Comparison of ENCODE assay signal across 13 cellular contexts in genomic region chr14:74606727-74607126, GRCh38.
"Had no signal": no experiment of that assay in that cellular context is flagged by ENCODE, and none has a peak within 500 bp of the region (broad histone marks: within the 10 kb centered on the region; RNA-seq: fewer than 3 reads in every experiment).

No MANE protein-coding gene starts in this region.

- H3K27me3 ChIP-seq: ovary had no signal

- ATAC-seq: activated CD8-positive, alpha-beta memory T cell treated with anti-CD3 and anti-CD28 coated beads, Interleukin-2, amount 10 ng/mL, durations not matched to agents 7 days and 5 days; effector memory CD8-positive, alpha-beta T cell; left lung had no signal

- H3K9me3 Mint-ChIP-seq: activated naive CD8-positive, alpha-beta T cell treated with anti-CD3 and anti-CD28 coated beads, Interleukin-2, amount 10 ng/mL, durations not matched to agents 7 days and 5 days; activated T-cell treated with anti-CD3 and anti-CD28 coated beads, Interleukin-2, amount 50 U/mL, for 24 hours; effector memory CD8-positive, alpha-beta T cell; memory B cell; stimulated activated naive CD8-positive, alpha-beta T cell treated with anti-CD3 and anti-CD28 coated beads, Interleukin-15, Interleukin-2, amounts not matched to agents 100 ng/mL and 50 ng/mL, for 24 hours had no signal

- H3K27me3 Mint-ChIP-seq: effector memory CD8-positive, alpha-beta T cell had no signal

- H3K36me3 Mint-ChIP-seq: activated CD8-positive, alpha-beta memory T cell treated with anti-CD3 and anti-CD28 coated beads, Interleukin-2, amount 10 ng/mL, durations not matched to agents 7 days and 5 days; activated naive CD8-positive, alpha-beta T cell treated with anti-CD3 and anti-CD28 coated beads, Interleukin-2, amount 10 ng/mL, durations not matched to agents 7 days and 5 days; memory B cell had no signal

- H3K27ac Mint-ChIP-seq: activated CD8-positive, alpha-beta memory T cell treated with anti-CD3 and anti-CD28 coated beads, Interleukin-2, amount 10 ng/mL, durations not matched to agents 7 days and 5 days; activated naive CD8-positive, alpha-beta T cell treated with anti-CD3 and anti-CD28 coated beads, Interleukin-2, amount 10 ng/mL, durations not matched to agents 7 days and 5 days; activated T-cell treated with anti-CD3 and anti-CD28 coated beads, Interleukin-2, amount 50 U/mL, for 24 hours; effector memory CD8-positive, alpha-beta T cell; memory B cell; stimulated activated naive CD8-positive, alpha-beta T cell treated with anti-CD3 and anti-CD28 coated beads, Interleukin-15, Interleukin-2, amounts not matched to agents 100 ng/mL and 50 ng/mL, for 24 hours had no signal

- H3K27ac ChIP-seq: epithelial cell of prostate had no signal

- H3K36me3 ChIP-seq: left lung, ovary had no signal

- DNase-seq: activated CD4-positive, CD25-positive, alpha-beta regulatory T cell; activated CD8-positive, alpha-beta memory T cell treated with anti-CD3 and anti-CD28 coated beads, Interleukin-2, amount 10 ng/mL, durations not matched to agents 7 days and 5 days; activated gamma-delta T cell; activated naive CD8-positive, alpha-beta T cell treated with anti-CD3 and anti-CD28 coated beads, Interleukin-2, amount 10 ng/mL, durations not matched to agents 7 days and 5 days; activated T-cell treated with anti-CD3 and anti-CD28 coated beads, Interleukin-2, amount 50 U/mL, for 24 hours; effector memory CD8-positive, alpha-beta T cell; left lung; ovary; stimulated activated CD4-positive, alpha-beta T cell treated with anti-CD3 and anti-CD28 coated beads, Interleukin-15, amount 100 ng/mL, for 24 hours; stimulated activated CD4-positive, alpha-beta T cell treated with anti-CD3 and anti-CD28 coated beads, Interleukin-4, amount 100 ng/mL, for 24 hours had no signal

- H3K4me3 Mint-ChIP-seq: activated CD8-positive, alpha-beta memory T cell treated with anti-CD3 and anti-CD28 coated beads, Interleukin-2, amount 10 ng/mL, durations not matched to agents 7 days and 5 days; activated naive CD8-positive, alpha-beta T cell treated with anti-CD3 and anti-CD28 coated beads, Interleukin-2, amount 10 ng/mL, durations not matched to agents 7 days and 5 days; activated T-cell treated with anti-CD3 and anti-CD28 coated beads, Interleukin-2, amount 50 U/mL, for 24 hours; effector memory CD8-positive, alpha-beta T cell; memory B cell; stimulated activated naive CD8-positive, alpha-beta T cell treated with anti-CD3 and anti-CD28 coated beads, Interleukin-15, Interleukin-2, amounts not matched to agents 100 ng/mL and 50 ng/mL, for 24 hours had no signal

- H3K4me3 ChIP-seq: left lung, ovary had no signal

- H3K9me3 ChIP-seq: left lung, ovary had no signal

- H3K4me1 Mint-ChIP-seq: activated CD8-positive, alpha-beta memory T cell treated with anti-CD3 and anti-CD28 coated beads, Interleukin-2, amount 10 ng/mL, durations not matched to agents 7 days and 5 days had no signal
